ENCODE assay signal across 20 cellular contexts in the genomic region with DNA sequence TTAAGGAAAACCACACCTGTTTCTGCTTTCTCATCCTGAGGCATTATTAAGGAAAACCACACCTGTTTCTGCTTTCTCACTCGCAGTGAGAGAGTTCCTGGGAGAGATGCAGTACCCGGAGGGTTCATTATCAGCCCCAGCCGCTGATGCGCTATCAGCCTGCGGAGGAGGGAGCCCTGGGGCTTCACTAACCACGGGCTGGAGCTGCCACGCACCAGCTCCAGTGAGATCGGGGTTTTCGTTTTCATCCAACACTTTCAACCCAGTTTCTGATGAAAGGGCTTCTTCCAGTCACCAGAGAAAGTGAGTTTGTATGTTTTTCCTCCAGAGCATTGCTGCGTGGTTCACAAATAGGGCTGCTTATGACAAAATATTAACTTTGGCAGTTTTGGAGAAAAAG.
"Had no signal": no experiment of that assay in that cellular context is flagged by ENCODE, and none has a peak within 500 bp of the region (broad histone marks: within the 10 kb centered on the region; RNA-seq: fewer than 3 reads in every experiment).

No MANE protein-coding gene starts in this region.

- H3K4me1 ChIP-seq: ascending aorta, gastroesophageal sphincter, prostate gland, right atrium auricular region had no signal

- H3K36me3 ChIP-seq: ascending aorta, gastroesophageal sphincter, heart right ventricle, prostate gland, right atrium auricular region, thyroid gland had no signal

- H3K27ac ChIP-seq: ascending aorta, gastroesophageal sphincter, heart right ventricle, prostate gland, right atrium auricular region, thyroid gland, VCaP had no signal

- H3K27me3 ChIP-seq: ascending aorta, thyroid gland had no signal

- ATAC-seq: gastroesophageal sphincter, heart right ventricle, mucosa of descending colon had no signal

- DNase-seq: activated CD4-positive, alpha-beta T cell treated with anti-CD3 and anti-CD28 coated beads for 1 hour; activated CD4-positive, alpha-beta T cell treated with anti-CD3 and anti-CD28 coated beads, Interleukin-2, amount 50 U/mL, for 4 hours; activated gamma-delta T cell; cerebellar nuclear complex; cortex of kidney; heart right ventricle; kidney glomerular epithelial cell; mesenchymal stem cell; mucosa of descending colon; naive B cell; stimulated activated CD4-positive, alpha-beta T cell treated with anti-CD3 and anti-CD28 coated beads, Interleukin-12 subunit alpha, Interleukin-12 subunit beta, amount 100 ng/mL, for 4 hours; stimulated activated CD4-positive, alpha-beta T cell treated with anti-CD3 and anti-CD28 coated beads, Interleukin-1b, Interleukin-23, amount 100 ng/mL, for 48 hours; stimulated activated CD8-positive, alpha-beta memory T cell treated with anti-CD3 and anti-CD28 coated beads, Interleukin-4, amount 100 ng/mL, for 48 hours; stimulated activated naive CD4-positive, alpha-beta T cell; thyroid gland had no signal

- H3K4me3 ChIP-seq: ascending aorta, gastroesophageal sphincter, heart right ventricle, mucosa of descending colon, prostate gland, right atrium auricular region, thyroid gland had no signal

- H3K9me3 ChIP-seq: ascending aorta, gastroesophageal sphincter, heart right ventricle, mucosa of descending colon, prostate gland, right atrium auricular region, thyroid gland had no signal
